Comparison of ENCODE assay signal across 8 cellular contexts in the genomic region with DNA sequence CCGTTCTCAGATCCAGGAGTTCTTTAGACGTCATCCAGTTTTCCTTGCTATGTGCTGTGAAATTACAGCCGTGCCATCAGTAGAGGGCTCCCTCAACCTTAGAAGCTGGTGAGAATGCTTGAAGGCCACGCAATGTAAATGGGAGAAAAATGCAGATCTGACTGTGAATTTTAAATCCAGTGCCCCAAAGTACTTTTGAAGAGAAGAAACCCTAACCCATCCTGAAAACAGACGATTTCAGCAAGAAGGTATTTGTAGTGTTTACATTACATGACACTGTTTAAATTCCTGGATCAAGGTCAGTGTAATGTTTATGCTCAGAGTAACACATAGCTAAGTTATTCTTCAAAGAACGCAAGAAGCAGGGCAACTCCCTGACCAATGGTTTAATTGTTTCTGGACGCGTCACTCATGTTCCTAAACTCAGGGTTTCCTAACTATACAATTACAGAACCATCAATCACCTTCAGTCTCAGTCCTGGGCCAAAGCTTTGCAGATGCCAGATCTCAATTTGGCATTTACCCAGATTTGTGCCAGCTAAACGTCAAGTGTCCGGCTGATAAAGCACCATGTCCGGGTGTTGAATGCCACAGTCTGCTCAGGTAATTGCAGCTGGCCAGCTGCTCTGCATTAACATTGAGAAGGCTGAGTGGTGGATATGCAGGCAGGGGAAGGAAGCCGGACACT.
DNase-seq lines count a peak whose midpoint lies in the region; ATAC-seq and TF ChIP-seq lines count a peak whose summit lies in the region.

No MANE protein-coding gene starts in this region.

- no peak overlapping the region for H3K4me3 Mint-ChIP-seq in stimulated activated memory B cell treated with anti-CD40 and anti-IgM and Interleukin-4, amounts not matched to agents 10 μg/mL and 1 μg/mL and 100 μg/mL, for 72 hours

- H3K27ac Mint-ChIP-seq in stimulated activated memory B cell treated with anti-CD40 and anti-IgM and Interleukin-4, amounts not matched to agents 10 μg/mL and 1 μg/mL and 100 μg/mL, for 72 hours = no peak overlapping the region

- ATAC-seq in stimulated activated memory B cell treated with anti-CD40 and anti-IgM and Interleukin-4, amounts not matched to agents 10 μg/mL and 1 μg/mL and 100 μg/mL, for 72 hours = no peak
- ATAC-seq in HG03039 (IDR thresholded peaks at IDR 0.05; ENCODE audit: unreplicated experiment) = no peak

- no peaks in the 10 kb centered on the region for H3K36me3 Mint-ChIP-seq in stimulated activated memory B cell treated with anti-CD40 and anti-IgM and Interleukin-4, amounts not matched to agents 10 μg/mL and 1 μg/mL and 100 μg/mL, for 72 hours

- H3K4me1 Mint-ChIP-seq in stimulated activated memory B cell treated with anti-CD40 and anti-IgM and Interleukin-4, amounts not matched to agents 10 μg/mL and 1 μg/mL and 100 μg/mL, for 72 hours = peaks cover 16% of the 10 kb centered on the region

- no peaks in the 10 kb centered on the region for H3K9me3 Mint-ChIP-seq in stimulated activated memory B cell treated with anti-CD40 and anti-IgM and Interleukin-4, amounts not matched to agents 10 μg/mL and 1 μg/mL and 100 μg/mL, for 72 hours

- H3K27ac ChIP-seq in VCaP = peak overlapping the region; percentile 46

- H3K27me3 Mint-ChIP-seq in stimulated activated memory B cell treated with anti-CD40 and anti-IgM and Interleukin-4, amounts not matched to agents 10 μg/mL and 1 μg/mL and 100 μg/mL, for 72 hours = peaks cover 6% of the 10 kb centered on the region

- peak; percentile 70 for TF ChIP-seq CTCF in VCaP (conservative IDR thresholded peaks at IDR 0.05)

- DNase-seq in SIG-M5 treated with dmso at 0.1 percent for 504 hours (lab: John Stamatoyannopoulos, UW; ENCODE audit: unreplicated experiment) = peak; percentile 18
- DNase-seq in SIG-M5 (lab: John Stamatoyannopoulos, UW) = no peak
- DNase-seq in hippocampal formation (lab: John Stamatoyannopoulos, UW) = peak; percentile 43 to 63
- peak; percentile 91 for DNase-seq in superior temporal gyrus (ENCODE audit: extremely low spot score)
- DNase-seq in NCI-H345 treated with DMSO at 0.1 percent for 48 hours (lab: John Stamatoyannopoulos, UW; ENCODE audit: unreplicated experiment) = no peak

Comparison
In these comparisons a context has a peak if more than half of its experiments do, and no peak if none do; other contexts are left out.
1. DNase-seq: peak in SIG-M5 treated with dmso at 0.1 percent for 504 hours (single experiment), hippocampal formation (2 of 2) and superior temporal gyrus (single experiment); none in SIG-M5 (single experiment) and NCI-H345 treated with DMSO at 0.1 percent for 48 hours (single experiment).